ENCODE assay signal across 8 cellular contexts in the genomic region with DNA sequence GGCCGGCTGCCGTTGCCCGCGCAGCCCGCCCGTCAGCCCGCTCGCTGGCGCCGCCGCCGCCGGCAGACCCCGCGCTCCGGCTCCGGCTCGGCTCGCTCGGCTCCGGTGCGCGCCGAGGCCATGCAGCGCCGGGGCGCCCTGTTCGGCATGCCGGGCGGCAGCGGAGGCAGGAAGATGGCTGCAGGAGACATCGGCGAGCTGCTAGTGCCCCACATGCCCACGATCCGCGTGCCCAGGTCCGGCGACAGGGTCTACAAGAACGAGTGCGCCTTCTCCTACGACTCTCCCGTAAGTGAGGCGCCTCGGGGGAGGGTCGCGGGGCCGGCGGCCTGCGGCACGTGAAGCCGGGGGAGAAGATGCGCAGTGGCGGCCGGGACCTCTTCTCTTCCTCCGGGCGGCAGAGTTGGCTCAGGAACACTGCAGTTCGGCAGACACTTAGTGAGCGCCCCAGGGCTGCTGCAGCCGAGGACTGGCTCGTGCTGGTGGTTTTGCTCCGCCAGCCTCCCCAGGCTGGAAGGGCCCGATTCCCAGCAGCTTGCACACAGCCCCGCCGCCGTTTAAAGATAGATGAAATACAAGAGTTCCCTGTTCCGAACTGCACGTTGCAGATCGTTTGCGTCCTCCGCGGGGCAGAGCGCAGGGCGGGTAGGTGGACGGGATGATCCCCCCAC. TPM values are rescaled to one million over a fixed set of nuclear protein-coding genes. Genes with fewer than 3 reads are reported as not detected.
A peak's percentile ranks its signal among the peaks of the same experiment; 100 is the strongest.
DNase-seq lines count a peak whose midpoint lies in the region; ATAC-seq and TF ChIP-seq lines count a peak whose summit lies in the region.

No MANE protein-coding gene starts in this region.

- peaks cover 2% of the 10 kb centered on the region for H3K4me1 ChIP-seq in right cardiac atrium (ENCODE audit: control insufficient read depth, insufficient read depth, low read length)
- H3K4me1 ChIP-seq in vagina, result peaks cover 11% of the 10 kb centered on the region

- H3K27ac Mint-ChIP-seq in T-helper 1 cell treated with Interleukin-12 subunit alpha and Interleukin-12 subunit beta and Interleukin-4 antibody, amounts not matched to agents 30 μg/mL and 1 μg/mL, for 36 hours, result peak overlapping the region; percentile 86

- TF ChIP-seq POLR2A in vagina (IDR thresholded peaks at IDR 0.05), result no peak

- peaks cover 15% of the 10 kb centered on the region for H3K27me3 Mint-ChIP-seq in T-helper 1 cell treated with Interleukin-12 subunit alpha and Interleukin-12 subunit beta and Interleukin-4 antibody, amounts not matched to agents 30 μg/mL and 1 μg/mL, for 36 hours (ENCODE audit: low read depth)

- H3K4me1 Mint-ChIP-seq in T-helper 1 cell treated with Interleukin-12 subunit alpha and Interleukin-12 subunit beta and Interleukin-4 antibody, amounts not matched to agents 30 μg/mL and 1 μg/mL, for 36 hours (ENCODE audit: low read depth), result peaks cover 22% of the 10 kb centered on the region

- H3K27ac ChIP-seq in angular gyrus (ENCODE audit: low read depth, low read length) (peak overlapping the region; percentile 93), right cardiac atrium (ENCODE audit: low read length) (peak overlapping the region; percentile 99), vagina (peak overlapping the region; percentile 90)

- ATAC-seq in HG02642 (IDR thresholded peaks at IDR 0.05; ENCODE audit: poor library complexity, unreplicated experiment) (peak; percentile 69), right cardiac atrium (peak; percentile 90)

- H3K9me3 Mint-ChIP-seq in T-helper 1 cell treated with Interleukin-12 subunit alpha and Interleukin-12 subunit beta and Interleukin-4 antibody, amounts not matched to agents 30 μg/mL and 1 μg/mL, for 36 hours, result no peaks in the 10 kb centered on the region

- no peaks in the 10 kb centered on the region for H3K36me3 ChIP-seq in vagina

- H3K9me3 ChIP-seq in right cardiac atrium (ENCODE audit: control insufficient read depth, low read length), result no peaks in the 10 kb centered on the region
- no peaks in the 10 kb centered on the region for H3K9me3 ChIP-seq in vagina

- H3K4me3 Mint-ChIP-seq in T-helper 1 cell treated with Interleukin-12 subunit alpha and Interleukin-12 subunit beta and Interleukin-4 antibody, amounts not matched to agents 30 μg/mL and 1 μg/mL, for 36 hours, result peak overlapping the region; percentile 93

- H3K27me3 ChIP-seq in right cardiac atrium (ENCODE audit: control insufficient read depth, insufficient read depth), result no peaks in the 10 kb centered on the region
- no peaks in the 10 kb centered on the region for H3K27me3 ChIP-seq in vagina

- intact Hi-C loops in right cardiac atrium (cut with DNase I) (loop anchor here in 2 of 4 donors (10.0 kb wide), 2 partner anchors 62 to 92 kb away; no protein-coding TSS in a partner anchor), vagina (cut with DNase I) (loop anchor here (5.0 kb wide), 1 partner anchor 581 kb away; the partner anchor contains the start of gene ZMAT3)

- WGBS in right cardiac atrium, result under 1% methylated on average over 74 of the region's 74 CpGs

- TF ChIP-seq CTCF in GM13977 (IDR thresholded peaks at IDR 0.05; ENCODE audit: extremely low read depth, insufficient read depth, missing control alignments), result peak; percentile 45
- no peak for TF ChIP-seq CTCF in vagina (IDR thresholded peaks at IDR 0.05)

- H3K36me3 Mint-ChIP-seq in T-helper 1 cell treated with Interleukin-12 subunit alpha and Interleukin-12 subunit beta and Interleukin-4 antibody, amounts not matched to agents 30 μg/mL and 1 μg/mL, for 36 hours (ENCODE audit: low read depth), result peaks cover 3% of the 10 kb centered on the region

- in situ Hi-C loops in GM13977 (cut with MboI; ENCODE audit: low pct_unique_long_range_greater_than_20kb, low sequenced_read_pairs, unreplicated experiment), result no loop called here

- H3K4me3 ChIP-seq in right cardiac atrium (ENCODE audit: low read length), result peak overlapping the region; percentile 96
- peak overlapping the region; percentile 69 to 76 for H3K4me3 ChIP-seq in vagina

- DNase-seq in GM13977 (ENCODE audit: low spot score) (peak; percentile 68), NCI-H1092 treated with DMSO at 0.1 percent for 48 hours (lab: John Stamatoyannopoulos, UW) (peak; percentile 77), right cardiac atrium (peak; percentile 79 to 90 (median 89)), putamen (ENCODE audit: low spot score) (peak; percentile 82), vagina (ENCODE audit: extremely low spot score in 2 of 2) (no peak)

RNA-seq across cellular contexts. Expression of gene USP13, which starts 0.4 kb away (rescaled TPM):
- total RNA-seq in right cardiac atrium, result 100 to 1,000 TPM in 1 of 4 donors, 10 to 100 TPM in 3; 59.5 to 101 (median 74.9) TPM
- 20.0 TPM for polyA plus RNA-seq in right cardiac atrium
- total RNA-seq in vagina, result 11.5 TPM

RNA-seq across cellular contexts. Expression of gene NDUFB5, which starts 48.6 kb away (rescaled TPM):
- total RNA-seq in right cardiac atrium, result 100 to 1,000 TPM; 224 to 284 (median 270) TPM
- 262 TPM for polyA plus RNA-seq in right cardiac atrium
- 48.9 TPM for total RNA-seq in vagina

RNA-seq across cellular contexts. Expression of gene MRPL47, which starts 48.8 kb away (rescaled TPM):
- total RNA-seq in right cardiac atrium (10 to 100 TPM; 33.0 to 48.2 (median 38.3) TPM), vagina (20.9 TPM)
- 76.3 TPM for polyA plus RNA-seq in right cardiac atrium

Comparison
In these comparisons a context has a peak if more than half of its experiments do, and no peak if none do; other contexts are left out.
1. DNase-seq: peak in GM13977 (single experiment), NCI-H1092 treated with DMSO at 0.1 percent for 48 hours (single experiment), right cardiac atrium (3 of 3) and putamen (single experiment); none in vagina (0 of 2).
2. Peak in every context shown above with its lines, with median percentiles within 50 percentile points of each other: H3K27ac ChIP-seq.